Comparison of ENCODE assay signal across 1 cellular context in genomic region chr1:15188678-15189077, GRCh38.
TF ChIP-seq lines count a peak whose summit lies in the region.

No MANE protein-coding gene starts in this region.

TF ChIP-seq in HepG2, 621 proteins besides CTCF, POLR2A, EP300 and RAD21 (continued from another document):
- TF ChIP-seq ZBTB26 (CRISPR knock-in tag; IDR thresholded peaks at IDR 0.05; ENCODE audit: borderline replicate concordance) (no peak), ZFP41 (CRISPR knock-in tag; IDR thresholded peaks at IDR 0.05; ENCODE audit: borderline replicate concordance) (no peak), CENPBD1 (CRISPR knock-in tag; IDR thresholded peaks at IDR 0.05; ENCODE audit: borderline replicate concordance, low read depth) (no peak), HOXA3 (CRISPR knock-in tag; IDR thresholded peaks at IDR 0.05) (peak; percentile 24; the same call in 1 of the 2 replicates), ZNF451 (CRISPR knock-in tag; IDR thresholded peaks at IDR 0.05) (no peak), ATF4 (CRISPR knock-in tag; IDR thresholded peaks at IDR 0.05) (no peak), TEAD3 (CRISPR knock-in tag; optimal IDR thresholded peaks at IDR 0.05; ENCODE audit: borderline replicate concordance) (peak; percentile 34), TEF (CRISPR knock-in tag; IDR thresholded peaks at IDR 0.05) (no peak), ETV5 (CRISPR knock-in tag; IDR thresholded peaks at IDR 0.05; ENCODE audit: borderline replicate concordance) (peak; percentile 41; the same call in 1 of the 2 replicates), ZNF230 (CRISPR knock-in tag; IDR thresholded peaks at IDR 0.05) (no peak), SMYD3 (CRISPR knock-in tag; IDR thresholded peaks at IDR 0.05) (no peak), ZNF775 (CRISPR knock-in tag; IDR thresholded peaks at IDR 0.05; ENCODE audit: borderline replicate concordance) (no peak)
